Comparison of ENCODE assay signal across 24 cellular contexts in genomic region chr10:97238855-97239254, GRCh38. TPM values are rescaled to one million over a fixed set of nuclear protein-coding genes. Genes with fewer than 3 reads are reported as not detected.
DNase-seq lines count a peak whose midpoint lies in the region; ATAC-seq and TF ChIP-seq lines count a peak whose summit lies in the region.
"Had no signal": no experiment of that assay in that cellular context is flagged by ENCODE, and none has a peak within 500 bp of the region (broad histone marks: within the 10 kb centered on the region; RNA-seq: fewer than 3 reads in every experiment).

No MANE protein-coding gene starts in this region.

- CTCF ChIA-PET in HEK293 (lab: Yijun Ruan, JAX), result interaction anchor here (1.0 to 6.9 kb wide), 3 partner anchors 29 to 592 kb away, joined by 3 to 69 read pairs (median 6); no protein-coding TSS in a partner anchor

- peaks cover 5% of the 10 kb centered on the region for H3K4me1 Mint-ChIP-seq in neural crest cell
- H3K4me1 Mint-ChIP-seq: CD14-positive monocyte; CD8-positive, alpha-beta memory T cell had no signal

- TF ChIP-seq CTCF in HEK293 (tag by site-specific recombination; IDR thresholded peaks at IDR 0.05) (no peak), neural crest cell (conservative IDR thresholded peaks at IDR 0.05) (no peak)

- H3K4me3 ChIP-seq in BLaER1 (no peak overlapping the region), HEK293 (ENCODE audit: low read depth, low read length) (no peak overlapping the region)
- H3K4me3 ChIP-seq: A549, GM12878 had no signal

- H3K27ac ChIP-seq in BLaER1, result no peak overlapping the region
- H3K27ac ChIP-seq in HEK293 (ENCODE audit: extremely low read depth, low read depth, low read length), result no peak overlapping the region
- H3K27ac ChIP-seq: 22Rv1, A549 had no signal

- POLR2A ChIA-PET in HEK293 (lab: Yijun Ruan, JAX), result no interaction called here

- peaks cover 69% of the 10 kb centered on the region for H3K36me3 ChIP-seq in BLaER1
- H3K36me3 ChIP-seq in HEK293 (ENCODE audit: control insufficient read depth in 2 of 2, insufficient read depth in 1 of 2, low read length in 2 of 2), result peaks cover 4 to 9% of the 10 kb centered on the region in 2 experiments; a peak in 2 of 3 replicates

- ATAC-seq in GM21390 (IDR thresholded peaks at IDR 0.05; ENCODE audit: unreplicated experiment), result no peak
- ATAC-seq: A549, GM12878 had no signal

- peaks cover 13% of the 10 kb centered on the region; the same call in 1 of the 2 replicates for H4K20me1 ChIP-seq in BLaER1

- H3K4me1 ChIP-seq in BLaER1 (peaks cover 19% of the 10 kb centered on the region), HEK293 (ENCODE audit: control insufficient read depth, insufficient read depth, low read length) (no peaks in the 10 kb centered on the region)
- H3K4me1 ChIP-seq: A549 had no signal

- H3K27ac Mint-ChIP-seq in neural crest cell (ENCODE audit: unreplicated experiment), result peak overlapping the region; percentile 19
- H3K27ac Mint-ChIP-seq: CD4-positive, CD25-positive, alpha-beta regulatory T cell had no signal

- no peak overlapping the region for H3K4me3 Mint-ChIP-seq in neural crest cell
- H3K4me3 Mint-ChIP-seq: B cell; CD14-positive monocyte; CD4-positive, alpha-beta memory T cell; CD4-positive, CD25-positive, alpha-beta regulatory T cell; CD8-positive, alpha-beta memory T cell had no signal

- no peaks in the 10 kb centered on the region for H3K9me3 ChIP-seq in BLaER1
- H3K9me3 ChIP-seq in HEK293 (ENCODE audit: control insufficient read depth, insufficient read depth, low read depth, low read length), result no peaks in the 10 kb centered on the region
- H3K9me3 ChIP-seq: A549 had no signal

- H3K9ac ChIP-seq in BLaER1, result no peak overlapping the region

- DNase-seq in neural crest cell (ENCODE audit: low read depth, low spot score) (no peak), hepatic stellate cell (ENCODE audit: low spot score) (no peak)
- DNase-seq: AML-193; C1 segment of cervical spinal cord; CD4-positive, alpha-beta memory T cell; CD4-positive, CD25-positive, alpha-beta regulatory T cell; CD8-positive, alpha-beta memory T cell; COR-L47; DMS 273 treated with DMSO at 0.1 percent for 48 hours; DMS153; DMS53; DMS79; DND-41; EL; GDM1 had no signal

- H3K27me3 ChIP-seq in BLaER1, result no peaks in the 10 kb centered on the region

- no peaks in the 10 kb centered on the region for H3K9me3 Mint-ChIP-seq in neural crest cell
- H3K9me3 Mint-ChIP-seq: CD14-positive monocyte; CD4-positive, alpha-beta memory T cell; CD4-positive, CD25-positive, alpha-beta regulatory T cell; CD8-positive, alpha-beta memory T cell had no signal

- H3K4me2 ChIP-seq in BLaER1, result 0 out of 2 replicates have a peak overlapping the region, but pooled peaks have one; percentile 7
- H3K4me2 ChIP-seq: A549 had no signal

- H3K27me3 Mint-ChIP-seq in neural crest cell (ENCODE audit: low read depth), result no peaks in the 10 kb centered on the region
- H3K27me3 Mint-ChIP-seq: B cell; CD4-positive, alpha-beta memory T cell; CD4-positive, CD25-positive, alpha-beta regulatory T cell; CD8-positive, alpha-beta memory T cell had no signal

- no peaks in the 10 kb centered on the region for H3K36me3 Mint-ChIP-seq in neural crest cell (ENCODE audit: low read depth)

TF ChIP-seq in HEK293, 187 proteins besides CTCF, POLR2A, EP300 and RAD21:
- TF ChIP-seq, protein P1, sequence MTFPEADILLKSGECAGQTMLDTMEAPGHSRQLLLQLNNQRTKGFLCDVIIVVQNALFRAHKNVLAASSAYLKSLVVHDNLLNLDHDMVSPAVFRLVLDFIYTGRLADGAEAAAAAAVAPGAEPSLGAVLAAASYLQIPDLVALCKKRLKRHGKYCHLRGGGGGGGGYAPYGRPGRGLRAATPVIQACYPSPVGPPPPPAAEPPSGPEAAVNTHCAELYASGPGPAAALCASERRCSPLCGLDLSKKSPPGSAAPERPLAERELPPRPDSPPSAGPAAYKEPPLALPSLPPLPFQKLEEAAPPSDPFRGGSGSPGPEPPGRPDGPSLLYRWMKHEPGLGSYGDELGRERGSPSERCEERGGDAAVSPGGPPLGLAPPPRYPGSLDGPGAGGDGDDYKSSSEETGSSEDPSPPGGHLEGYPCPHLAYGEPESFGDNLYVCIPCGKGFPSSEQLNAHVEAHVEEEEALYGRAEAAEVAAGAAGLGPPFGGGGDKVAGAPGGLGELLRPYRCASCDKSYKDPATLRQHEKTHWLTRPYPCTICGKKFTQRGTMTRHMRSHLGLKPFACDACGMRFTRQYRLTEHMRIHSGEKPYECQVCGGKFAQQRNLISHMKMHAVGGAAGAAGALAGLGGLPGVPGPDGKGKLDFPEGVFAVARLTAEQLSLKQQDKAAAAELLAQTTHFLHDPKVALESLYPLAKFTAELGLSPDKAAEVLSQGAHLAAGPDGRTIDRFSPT (tag by site-specific recombination; IDR thresholded peaks at IDR 0.05), result no peak
- TF ChIP-seq ZBTB1 (tag by site-specific recombination; IDR thresholded peaks at IDR 0.05) (no peak), MEIS1 (CRISPR knock-in tag; IDR thresholded peaks at IDR 0.05; ENCODE audit: borderline replicate concordance) (no peak), KLF10 (tag by site-specific recombination; IDR thresholded peaks at IDR 0.05) (no peak), ZNF521 (tag by site-specific recombination; IDR thresholded peaks at IDR 0.05) (no peak), RBAK (tag by site-specific recombination; IDR thresholded peaks at IDR 0.05) (no peak), SCRT1 (tag by site-specific recombination; IDR thresholded peaks at IDR 0.05; ENCODE audit: borderline replicate concordance) (peak; percentile 83), ZBTB10 (tag by site-specific recombination; IDR thresholded peaks at IDR 0.05) (no peak), ZNF366 (tag by site-specific recombination; conservative IDR thresholded peaks at IDR 0.05) (no peak), SCRT2 (tag by site-specific recombination; IDR thresholded peaks at IDR 0.05) (peak; percentile 84)
- TF ChIP-seq, protein P2, sequence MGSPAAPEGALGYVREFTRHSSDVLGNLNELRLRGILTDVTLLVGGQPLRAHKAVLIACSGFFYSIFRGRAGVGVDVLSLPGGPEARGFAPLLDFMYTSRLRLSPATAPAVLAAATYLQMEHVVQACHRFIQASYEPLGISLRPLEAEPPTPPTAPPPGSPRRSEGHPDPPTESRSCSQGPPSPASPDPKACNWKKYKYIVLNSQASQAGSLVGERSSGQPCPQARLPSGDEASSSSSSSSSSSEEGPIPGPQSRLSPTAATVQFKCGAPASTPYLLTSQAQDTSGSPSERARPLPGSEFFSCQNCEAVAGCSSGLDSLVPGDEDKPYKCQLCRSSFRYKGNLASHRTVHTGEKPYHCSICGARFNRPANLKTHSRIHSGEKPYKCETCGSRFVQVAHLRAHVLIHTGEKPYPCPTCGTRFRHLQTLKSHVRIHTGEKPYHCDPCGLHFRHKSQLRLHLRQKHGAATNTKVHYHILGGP (tag by site-specific recombination; IDR thresholded peaks at IDR 0.05), result no peak
- TF ChIP-seq, protein P3, sequence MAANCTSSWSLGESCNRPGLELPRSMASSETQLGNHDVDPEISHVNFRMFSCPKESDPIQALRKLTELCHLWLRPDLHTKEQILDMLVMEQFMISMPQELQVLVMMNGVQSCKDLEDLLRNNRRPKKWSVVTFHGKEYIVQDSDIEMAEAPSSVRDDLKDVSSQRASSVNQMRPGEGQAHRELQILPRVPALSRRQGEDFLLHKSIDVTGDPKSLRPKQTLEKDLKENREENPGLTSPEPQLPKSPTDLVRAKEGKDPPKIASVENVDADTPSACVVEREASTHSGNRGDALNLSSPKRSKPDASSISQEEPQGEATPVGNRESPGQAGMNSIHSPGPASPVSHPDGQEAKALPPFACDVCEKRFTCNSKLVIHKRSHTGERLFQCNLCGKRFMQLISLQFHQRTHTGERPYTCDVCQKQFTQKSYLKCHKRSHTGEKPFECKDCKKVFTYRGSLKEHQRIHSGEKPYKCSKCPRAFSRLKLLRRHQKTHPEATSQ (tag by site-specific recombination; IDR thresholded peaks at IDR 0.05), result no peak
TF ChIP-seq in HEK293: peak in this region for 2.

RNA-seq across cellular contexts. Expression of gene SLIT1, which starts 53.1 kb away (rescaled TPM):
- 9.7 and 10.6 TPM in 2 replicates for total RNA-seq in neural crest cell
- total RNA-seq: A172 had no signal

RNA-seq across cellular contexts. Expression of gene ARHGAP19, which starts 53.6 kb away (rescaled TPM):
- 30.3 and 32.1 TPM in 2 replicates for total RNA-seq in neural crest cell
